Comparison of ENCODE assay signal across 18 cellular contexts in genomic region chr5:68271124-68271523, GRCh38. TPM values are rescaled to one million over a fixed set of nuclear protein-coding genes. Genes with fewer than 3 reads are reported as not detected.
A peak's percentile ranks its signal among the peaks of the same experiment; 100 is the strongest.
DNase-seq lines count a peak whose midpoint lies in the region; ATAC-seq and TF ChIP-seq lines count a peak whose summit lies in the region.
"Had no signal": no experiment of that assay in that cellular context is flagged by ENCODE, and none has a peak within 500 bp of the region (broad histone marks: within the 10 kb centered on the region; RNA-seq: fewer than 3 reads in every experiment).

No MANE protein-coding gene starts in this region.

- POLR2A ChIA-PET in CD8-positive, alpha-beta T cell (lab: Charles Lee): interaction anchor here (1.1 to 1.3 kb wide), 5 partner anchors 9 to 55 kb away, joined by 3 to 9 read pairs (median 5); partner anchors contain the start of gene PIK3R1

- peak overlapping the region; percentile 66 for H3K27ac Mint-ChIP-seq in CD8-positive, alpha-beta T cell
- peak overlapping the region; percentile 76 to 93 for H3K27ac Mint-ChIP-seq in natural killer cell

- CTCF ChIA-PET in CD8-positive, alpha-beta T cell (lab: Charles Lee): interaction anchor here (0.9 to 8.9 kb wide), 8 partner anchors 9 to 1109 kb away, joined by 3 to 91 read pairs (median 4); no protein-coding TSS in a partner anchor

- H3K27me3 Mint-ChIP-seq in CD8-positive, alpha-beta T cell (ENCODE audit: low read depth): no peaks in the 10 kb centered on the region
- H3K27me3 Mint-ChIP-seq in natural killer cell (ENCODE audit: low read depth in 2 of 2): no peaks in the 10 kb centered on the region

- peaks cover 32% of the 10 kb centered on the region for H3K36me3 Mint-ChIP-seq in CD8-positive, alpha-beta T cell
- H3K36me3 Mint-ChIP-seq in natural killer cell: peaks cover 7% of the 10 kb centered on the region

- no peak for TF ChIP-seq CTCF in CD8-positive, alpha-beta T cell (IDR thresholded peaks at IDR 0.05)
- TF ChIP-seq CTCF in natural killer cell (IDR thresholded peaks at IDR 0.05): no peak
- TF ChIP-seq CTCF in adrenal gland (IDR thresholded peaks at IDR 0.05): no peak

- H3K36me3 ChIP-seq in CD8-positive, alpha-beta T cell (ENCODE audit: insufficient read depth, low read length): no peaks in the 10 kb centered on the region
- peaks cover 19% of the 10 kb centered on the region for H3K36me3 ChIP-seq in KOPT-K1 (ENCODE audit: insufficient read depth, low read length)
- no peaks in the 10 kb centered on the region for H3K36me3 ChIP-seq in ectodermal cell (ENCODE audit: control insufficient read depth, insufficient read depth, low read length)
- H3K36me3 ChIP-seq in adrenal gland (replicated peaks in 1 of 2): peaks cover 0 to 15% of the 10 kb centered on the region in 2 donors
- H3K36me3 ChIP-seq: pancreas had no signal

- no peak for DNase-seq in CD8-positive, alpha-beta T cell
- DNase-seq in natural killer cell (no peak), activated gamma-delta T cell treated with Interleukin-2 at 50 U/mL for 16 hours (no peak), adrenal gland (no peak), NK-92 (lab: John Stamatoyannopoulos, UW; ENCODE audit: unreplicated experiment) (no peak)
- DNase-seq: activated effector memory CD4-positive, alpha-beta T cell treated with anti-CD3 and anti-CD28 coated beads, Interleukin-2, amount 50 U/mL, for 16 hours; left colon; NCI-H1092 treated with DMSO at 0.1 percent for 48 hours; pancreas; small intestine; stimulated activated CD4-positive, alpha-beta T cell treated with anti-CD3 and anti-CD28 coated beads, Interleukin-4, amount 100 ng/mL, for 24 hours; substantia nigra; T-helper 9 cell had no signal

- TF ChIP-seq POLR2A in adrenal gland (IDR thresholded peaks at IDR 0.05): no peak

- intact Hi-C loops in CD8-positive, alpha-beta T cell (cut with DNase I, micrococcal nuclease): loop anchor here (2.0 to 10.0 kb wide), 3 partner anchors 14 to 1114 kb away; no protein-coding TSS in a partner anchor
- intact Hi-C loops in natural killer cell (cut with micrococcal nuclease) (loop anchor here (5.0 kb wide), 1 partner anchor 1024 kb away; no protein-coding TSS in a partner anchor), adrenal gland (cut with DNase I) (no loop called here)

- no peak overlapping the region for H3K4me3 Mint-ChIP-seq in CD8-positive, alpha-beta T cell
- peak overlapping the region; percentile 4 for H3K4me3 Mint-ChIP-seq in natural killer cell

- no peaks in the 10 kb centered on the region for H3K9me3 ChIP-seq in CD8-positive, alpha-beta T cell (ENCODE audit: low read length)
- H3K9me3 ChIP-seq in KOPT-K1 (ENCODE audit: insufficient read depth, low read length, poor library complexity, severe bottlenecking) (no peaks in the 10 kb centered on the region), ectodermal cell (ENCODE audit: control insufficient read depth, low read length) (no peaks in the 10 kb centered on the region), adrenal gland (replicated peaks in 1 of 3) (no peaks in the 10 kb centered on the region)
- H3K9me3 ChIP-seq: pancreas had no signal

- peaks cover 73% of the 10 kb centered on the region for H3K4me1 ChIP-seq in CD8-positive, alpha-beta T cell (ENCODE audit: insufficient read depth, low read length)
- H3K4me1 ChIP-seq in ectodermal cell (ENCODE audit: control insufficient read depth, insufficient read depth, low read length) (peaks cover 18% of the 10 kb centered on the region), adrenal gland (replicated peaks in 1 of 2) (peaks cover 9 to 78% of the 10 kb centered on the region in 2 donors)

- no peaks in the 10 kb centered on the region for H3K27me3 ChIP-seq in CD8-positive, alpha-beta T cell (ENCODE audit: insufficient read depth, low read length)
- H3K27me3 ChIP-seq in ectodermal cell (ENCODE audit: control insufficient read depth, insufficient read depth, low read length, poor library complexity, severe bottlenecking) (no peaks in the 10 kb centered on the region), adrenal gland (no peaks in the 10 kb centered on the region)
- H3K27me3 ChIP-seq: pancreas had no signal

- H3K4me3 ChIP-seq in CD8-positive, alpha-beta T cell (ENCODE audit: low read depth, low read length): no peak overlapping the region
- H3K4me3 ChIP-seq in ectodermal cell (ENCODE audit: insufficient read depth, low read depth, low read length) (no peak overlapping the region), adrenal gland (no peak overlapping the region)
- H3K4me3 ChIP-seq: pancreas had no signal

- WGBS in ectodermal cell, 2 experiments: 89 to 90% methylated on average over 5 of the region's 5 CpGs
- 68 to 80% (median 76%) methylated on average over 5 of the region's 5 CpGs for WGBS in adrenal gland, 4 donors

- H3K27ac ChIP-seq in CD8-positive, alpha-beta T cell (ENCODE audit: low read depth, low read length): no peak overlapping the region
- H3K27ac ChIP-seq in KOPT-K1 (ENCODE audit: low read depth, low read length, poor library complexity, severe bottlenecking) (peak overlapping the region; percentile 18), ectodermal cell (ENCODE audit: insufficient read depth, low read depth, low read length, poor library complexity, severe bottlenecking) (peak overlapping the region; percentile 21), adrenal gland (no peak overlapping the region)
- H3K27ac ChIP-seq: HL-60, pancreas had no signal

- ATAC-seq in CD8-positive, alpha-beta T cell: no peak
- ATAC-seq in natural killer cell: no peak
- no peak for ATAC-seq in HG02759 (IDR thresholded peaks at IDR 0.05; ENCODE audit: unreplicated experiment)
- ATAC-seq: activated CD4-positive, CD25-positive, alpha-beta regulatory T cell treated with anti-CD3 and anti-CD28 coated beads, Interleukin-2, amount 50 U/mL, for 24 hours; left colon had no signal

- no peaks in the 10 kb centered on the region for H3K9me3 Mint-ChIP-seq in CD8-positive, alpha-beta T cell
- H3K9me3 Mint-ChIP-seq in natural killer cell: no peaks in the 10 kb centered on the region

- H3K4me1 Mint-ChIP-seq in CD8-positive, alpha-beta T cell (ENCODE audit: low read depth): peaks cover 81% of the 10 kb centered on the region
- H3K4me1 Mint-ChIP-seq in natural killer cell: peaks cover 76 to 77% of the 10 kb centered on the region in 2 donors

RNA-seq across cellular contexts. Expression of gene PIK3R1, which starts 55.6 kb away (rescaled TPM):
- total RNA-seq in CD8-positive, alpha-beta T cell: 100 to 1,000 TPM; 461 to 470 TPM
- 23.8 TPM for polyA plus RNA-seq in ectodermal cell (2013, experiment 1 of 4)
- polyA plus RNA-seq in ectodermal cell (2013, experiment 2 of 4): 25.4 TPM
- polyA plus RNA-seq in ectodermal cell (2013, experiment 3 of 4): 18.8 TPM
- polyA plus RNA-seq in ectodermal cell (2013, experiment 4 of 4): 17.3 TPM
- total RNA-seq in natural killer cell: 100 to 1,000 TPM; 307 to 365 (median 313) TPM
- total RNA-seq in adrenal gland: 100 to 1,000 TPM in 1 of 8 donors, 10 to 100 TPM in 7; 41.3 to 110 (median 66.7) TPM
- 10 to 100 TPM in 2 of 3 donors, 1 to 10 TPM in 1; 4.9 to 44.7 (median 11.7) TPM for polyA plus RNA-seq in adrenal gland

Comparison
In these comparisons a context has a peak if more than half of its experiments do, and no peak if none do; other contexts are left out.
1. H3K27ac ChIP-seq: peak in KOPT-K1 (single experiment) and ectodermal cell (single experiment); none in CD8-positive, alpha-beta T cell (single experiment) and adrenal gland (0 of 5).
2. intact Hi-C loops: an anchor here in CD8-positive, alpha-beta T cell (2.0 to 10.0 kb wide) and natural killer cell (5.0 kb wide); none called in adrenal gland.